11 cellular contexts compared by ENCODE assay signal in the genomic region with DNA sequence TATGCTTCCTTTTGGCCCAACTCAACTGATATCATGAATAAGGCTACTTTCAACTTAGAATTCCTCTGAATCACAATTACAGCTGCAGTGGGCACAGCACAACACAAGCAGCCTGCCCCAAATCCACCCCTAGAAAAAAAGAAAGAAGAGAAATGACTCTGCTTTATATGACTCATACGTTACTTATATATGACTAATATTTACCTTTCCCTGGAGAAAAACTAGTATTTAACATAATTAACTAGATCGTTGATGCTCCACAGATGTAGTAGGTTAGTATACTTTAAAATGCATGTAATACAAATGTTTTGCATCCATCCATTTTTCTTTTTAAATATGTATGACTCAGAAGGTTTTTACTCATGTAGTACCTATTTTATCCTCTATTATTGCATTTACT.
DNase-seq lines count a peak whose midpoint lies in the region; ATAC-seq lines count a peak whose summit lies in the region.
"Had no signal": no experiment of that assay in that cellular context is flagged by ENCODE, and none has a peak within 500 bp of the region (broad histone marks: within the 10 kb centered on the region; RNA-seq: fewer than 3 reads in every experiment).

No MANE protein-coding gene starts in this region.

- H3K27ac ChIP-seq in right cardiac atrium (ENCODE audit: low read length): no peak overlapping the region
- H3K27ac ChIP-seq: transverse colon had no signal

- peak; percentile 5 for DNase-seq in activated CD4-positive, alpha-beta T cell treated with anti-CD3 and anti-CD28 coated beads for 48 hours
- DNase-seq in activated CD4-positive, alpha-beta T cell treated with anti-CD3 and anti-CD28 coated beads for 1 hour: no peak
- peak; percentile 80 for DNase-seq in HS-5 (ENCODE audit: low read depth)
- peak; percentile 2 for DNase-seq in amniotic epithelial cell (ENCODE audit: low read depth)
- DNase-seq in kidney tubule cell (ENCODE audit: low spot score): peak; percentile 46
- DNase-seq in DMS153 treated with DMSO at 0.1 percent for 48 hours (lab: John Stamatoyannopoulos, UW; ENCODE audit: unreplicated experiment): no peak
- DNase-seq in right cardiac atrium: no peak
- DNase-seq: NCI-H2171; stimulated activated CD8-positive, alpha-beta memory T cell treated with anti-CD3 and anti-CD28 coated beads, Interleukin-4, amount 100 ng/mL, for 48 hours; transverse colon had no signal

- no peaks in the 10 kb centered on the region for H3K27me3 ChIP-seq in right cardiac atrium (ENCODE audit: control insufficient read depth, insufficient read depth)
- H3K27me3 ChIP-seq: transverse colon had no signal

- intact Hi-C loops in right cardiac atrium (cut with DNase I): no loop called here

- H3K4me1 ChIP-seq in right cardiac atrium (ENCODE audit: control insufficient read depth, insufficient read depth, low read length): no peaks in the 10 kb centered on the region
- H3K4me1 ChIP-seq: transverse colon had no signal

- ATAC-seq in HG03095 (IDR thresholded peaks at IDR 0.05; ENCODE audit: unreplicated experiment) (no peak), right cardiac atrium (no peak)

- H3K4me3 ChIP-seq in right cardiac atrium (ENCODE audit: low read length): no peak overlapping the region
- H3K4me3 ChIP-seq: transverse colon had no signal

- no peaks in the 10 kb centered on the region for H3K9me3 ChIP-seq in right cardiac atrium (ENCODE audit: control insufficient read depth, low read length)
- H3K9me3 ChIP-seq: transverse colon had no signal

- 90% methylated on average over 2 of the region's 2 CpGs for WGBS in right cardiac atrium

Comparison
In these comparisons a context has a peak if more than half of its experiments do, and no peak if none do; other contexts are left out.
1. DNase-seq: peak in activated CD4-positive, alpha-beta T cell treated with anti-CD3 and anti-CD28 coated beads for 48 hours (single experiment), HS-5 (single experiment), amniotic epithelial cell (single experiment) and kidney tubule cell (single experiment); none in activated CD4-positive, alpha-beta T cell treated with anti-CD3 and anti-CD28 coated beads for 1 hour (single experiment), DMS153 treated with DMSO at 0.1 percent for 48 hours (single experiment) and right cardiac atrium (0 of 3).